Comparison of ENCODE assay signal across 11 cellular contexts in genomic region chr10:95297402-95297801, GRCh38. TPM values are rescaled to one million over a fixed set of nuclear protein-coding genes. Genes with fewer than 3 reads are reported as not detected.
DNase-seq lines count a peak whose midpoint lies in the region; ATAC-seq lines count a peak whose summit lies in the region.
"Had no signal": no experiment of that assay in that cellular context is flagged by ENCODE, and none has a peak within 500 bp of the region (broad histone marks: within the 10 kb centered on the region; RNA-seq: fewer than 3 reads in every experiment).

No MANE protein-coding gene starts in this region.

- H3K27me3 ChIP-seq in Karpas-422 (ENCODE audit: low read length), result no peaks in the 10 kb centered on the region
- H3K27me3 ChIP-seq: ovary had no signal

- no peaks in the 10 kb centered on the region for H3K36me3 ChIP-seq in Karpas-422 (ENCODE audit: insufficient read depth, low read length)
- H3K36me3 ChIP-seq: ovary had no signal

- peaks cover 29% of the 10 kb centered on the region for H3K4me1 ChIP-seq in Karpas-422 (ENCODE audit: low read length)

- ATAC-seq in GM19324 (IDR thresholded peaks at IDR 0.05; ENCODE audit: low FRiP score, unreplicated experiment), result peak; percentile 31
- peak; percentile 27 for ATAC-seq in HG03039 (IDR thresholded peaks at IDR 0.05; ENCODE audit: unreplicated experiment)

- H3K9me2 ChIP-seq in Karpas-422 (replicated peaks; ENCODE audit: insufficient read depth, low read length), result no peaks in the 10 kb centered on the region

- H3K9me3 ChIP-seq in Karpas-422 (ENCODE audit: low read length), result no peaks in the 10 kb centered on the region
- H3K9me3 ChIP-seq: ovary had no signal

- no peak overlapping the region for H3K4me2 ChIP-seq in Karpas-422 (ENCODE audit: low read depth, low read length, poor library complexity, severe bottlenecking)

- no peaks in the 10 kb centered on the region for H3K79me2 ChIP-seq in Karpas-422 (ENCODE audit: low read length)

- H3K4me3 ChIP-seq in Karpas-422 (ENCODE audit: low read length), result no peak overlapping the region
- H3K4me3 ChIP-seq: ovary had no signal

- H2AFZ ChIP-seq in Karpas-422 (ENCODE audit: low read length), result no peak overlapping the region

- no peak overlapping the region for H3K27ac ChIP-seq in Karpas-422 (ENCODE audit: low read length)
- H3K27ac ChIP-seq: ovary had no signal

- H4K20me1 ChIP-seq in Karpas-422 (ENCODE audit: insufficient read depth, low read depth, low read length), result no peaks in the 10 kb centered on the region

- no peak overlapping the region for H3K9ac ChIP-seq in Karpas-422 (ENCODE audit: low read length)

- DNase-seq in GDM1 (lab: John Stamatoyannopoulos, UW) (peak; percentile 13), OCI-M1 (lab: John Stamatoyannopoulos, UW) (peak; percentile 97), NCI-H345 (lab: John Stamatoyannopoulos, UW) (no peak), anterior cingulate cortex (lab: John Stamatoyannopoulos, UW) (no peak), Karpas-422 (no peak), middle frontal gyrus (ENCODE audit: extremely low spot score, low spot score) (no peak)
- DNase-seq: cortex of kidney, ovary, SIG-M5 had no signal

RNA-seq across cellular contexts. Expression of gene PDLIM1, which starts 6.6 kb away (rescaled TPM):
- 0.22 and 0.54 TPM in 2 replicates for total RNA-seq in Karpas-422 (2014; rRNA removed; shearing (Covaris generic); ENCODE audit: low replicate concordance)

Comparison
In these comparisons a context has a peak if more than half of its experiments do, and no peak if none do; other contexts are left out.
1. DNase-seq: peak in GDM1 (single experiment) and OCI-M1 (single experiment); none in NCI-H345 (single experiment), anterior cingulate cortex (0 of 58), Karpas-422 (single experiment) and middle frontal gyrus (single experiment).